Comparison of ENCODE assay signal across 2 cellular contexts in genomic region chr5:157555031-157555640, GRCh38.
A peak's percentile ranks its signal among the peaks of the same experiment; 100 is the strongest.
TF ChIP-seq lines count a peak whose summit lies in the region.

No MANE protein-coding gene starts in this region.

TF ChIP-seq in IMR-90, 13 proteins besides CTCF, POLR2A, EP300 and RAD21:
- TF ChIP-seq RFX5 (IDR thresholded peaks at IDR 0.05; ENCODE audit: low read depth, low read length) (no peak), SMC3 (IDR thresholded peaks at IDR 0.05; ENCODE audit: low read depth, low read length) (no peak), CEBPB (IDR thresholded peaks at IDR 0.05; ENCODE audit: low read depth, low read length) (peak; percentile 64)
TF ChIP-seq in IMR-90: peak in this region for 1.

TF ChIP-seq in GM12878, 131 proteins besides CTCF, POLR2A, EP300 and RAD21:
- TF ChIP-seq, protein P1, sequence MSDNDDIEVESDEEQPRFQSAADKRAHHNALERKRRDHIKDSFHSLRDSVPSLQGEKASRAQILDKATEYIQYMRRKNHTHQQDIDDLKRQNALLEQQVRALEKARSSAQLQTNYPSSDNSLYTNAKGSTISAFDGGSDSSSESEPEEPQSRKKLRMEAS (IDR thresholded peaks at IDR 0.05; ENCODE audit: low read depth, low read length): no peak
- TF ChIP-seq ATF2 (IDR thresholded peaks at IDR 0.05; ENCODE audit: low read length): no peak
- TF ChIP-seq ZNF592 (IDR thresholded peaks at IDR 0.05): no peak
- TF ChIP-seq, protein P2, sequence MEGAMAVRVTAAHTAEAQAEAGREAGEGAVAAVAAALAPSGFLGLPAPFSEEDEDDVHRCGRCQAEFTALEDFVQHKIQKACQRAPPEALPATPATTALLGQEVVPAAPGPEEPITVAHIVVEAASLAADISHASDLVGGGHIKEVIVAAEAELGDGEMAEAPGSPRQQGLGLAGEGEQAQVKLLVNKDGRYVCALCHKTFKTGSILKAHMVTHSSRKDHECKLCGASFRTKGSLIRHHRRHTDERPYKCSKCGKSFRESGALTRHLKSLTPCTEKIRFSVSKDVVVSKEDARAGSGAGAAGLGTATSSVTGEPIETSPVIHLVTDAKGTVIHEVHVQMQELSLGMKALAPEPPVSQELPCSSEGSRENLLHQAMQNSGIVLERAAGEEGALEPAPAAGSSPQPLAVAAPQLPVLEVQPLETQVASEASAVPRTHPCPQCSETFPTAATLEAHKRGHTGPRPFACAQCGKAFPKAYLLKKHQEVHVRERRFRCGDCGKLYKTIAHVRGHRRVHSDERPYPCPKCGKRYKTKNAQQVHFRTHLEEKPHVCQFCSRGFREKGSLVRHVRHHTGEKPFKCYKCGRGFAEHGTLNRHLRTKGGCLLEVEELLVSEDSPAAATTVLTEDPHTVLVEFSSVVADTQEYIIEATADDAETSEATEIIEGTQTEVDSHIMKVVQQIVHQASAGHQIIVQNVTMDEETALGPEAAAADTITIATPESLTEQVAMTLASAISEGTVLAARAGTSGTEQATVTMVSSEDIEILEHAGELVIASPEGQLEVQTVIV (IDR thresholded peaks at IDR 0.05; ENCODE audit: borderline replicate concordance, partially characterized antibody): no peak
- TF ChIP-seq SPI1 (IDR thresholded peaks at IDR 0.05; ENCODE audit: borderline replicate concordance, insufficient read depth, low read depth, low read length): no peak
- TF ChIP-seq SMC3 (IDR thresholded peaks at IDR 0.05; ENCODE audit: borderline replicate concordance, low read length): no peak
- no peak for TF ChIP-seq ZNF384 (IDR thresholded peaks at IDR 0.05; ENCODE audit: borderline replicate concordance, low read depth, low read length)
- no peak for TF ChIP-seq CREM (IDR thresholded peaks at IDR 0.05; ENCODE audit: low read depth)
